Comparison of ENCODE assay signal across 39 cellular contexts in genomic region chr1:173377266-173377665, GRCh38.
"Had no signal": no experiment of that assay in that cellular context is flagged by ENCODE, and none has a peak within 500 bp of the region (broad histone marks: within the 10 kb centered on the region; RNA-seq: fewer than 3 reads in every experiment).

No MANE protein-coding gene starts in this region.

- H3K4me3 Mint-ChIP-seq: activated naive CD4-positive, alpha-beta T cell treated with anti-CD3 and anti-CD28 coated beads for 36 hours; activated naive CD4-positive, alpha-beta T cell treated with anti-CD3 and anti-CD28 coated beads, Interleukin-2, amount 10 ng/mL, durations not matched to agents 7 days and 5 days; activated naive CD4-positive, alpha-beta T cell treated with anti-CD3 and anti-CD28 coated beads, Interleukin-2, amount 50 U/mL, for 24 hours; activated naive CD8-positive, alpha-beta T cell; activated naive CD8-positive, alpha-beta T cell treated with anti-CD3 and anti-CD28 coated beads for 36 hours; activated naive CD8-positive, alpha-beta T cell treated with anti-CD3 and anti-CD28 coated beads, Interleukin-2, amount 10 ng/mL, durations not matched to agents 7 days and 5 days; activated naive CD8-positive, alpha-beta T cell treated with anti-CD3 and anti-CD28 coated beads, Interleukin-2, amount 50 U/mL, for 24 hours; activated T-cell treated with anti-CD3 and anti-CD28 coated beads, Interleukin-2, amount 50 U/mL, for 24 hours; activated T-cell treated with anti-CD3 and anti-CD28 coated beads, Interleukin-2, amount 50 U/mL, for 4 hours; activated T-cell treated with anti-CD3 and anti-CD28 coated beads, Interleukin-2, amount 50 U/mL, for 72 hours; activated T-helper 1 cell treated with anti-CD3 and anti-CD28 coated beads, Interleukin-12 subunit alpha, Interleukin-12 subunit beta, Interleukin-2, Interleukin-4 antibody, amounts not matched to agents 30 ng/mL and 10 ng/mL and 1 ng/mL, durations not matched to agents 14 hours and 24 hours and 36 hours; activated T-helper 17 cell treated with anti-CD3 and anti-CD28 coated beads, Interleukin-2, amount 50 U/mL, for 72 hours; brain; central memory CD8-positive, alpha-beta T cell had no signal

- H3K27me3 Mint-ChIP-seq: activated naive CD4-positive, alpha-beta T cell treated with anti-CD3 and anti-CD28 coated beads, Interleukin-2, amount 10 ng/mL, durations not matched to agents 7 days and 5 days; activated naive CD4-positive, alpha-beta T cell treated with anti-CD3 and anti-CD28 coated beads, Interleukin-2, amount 50 U/mL, for 24 hours; activated naive CD8-positive, alpha-beta T cell; activated naive CD8-positive, alpha-beta T cell treated with anti-CD3 and anti-CD28 coated beads for 36 hours; activated naive CD8-positive, alpha-beta T cell treated with anti-CD3 and anti-CD28 coated beads, Interleukin-2, amount 10 ng/mL, durations not matched to agents 7 days and 5 days; activated naive CD8-positive, alpha-beta T cell treated with anti-CD3 and anti-CD28 coated beads, Interleukin-2, amount 50 U/mL, for 24 hours; activated T-cell treated with anti-CD3 and anti-CD28 coated beads, Interleukin-2, amount 50 U/mL, for 24 hours; activated T-helper 17 cell treated with anti-CD3 and anti-CD28 coated beads, Interleukin-2, amount 50 U/mL, for 72 hours; brain; central memory CD8-positive, alpha-beta T cell had no signal

- H3K4me1 ChIP-seq: adrenal gland, ascending aorta, body of pancreas, breast epithelium had no signal

- H3K36me3 ChIP-seq: adrenal gland, ascending aorta, brain microvascular endothelial cell, breast epithelium, cardiac muscle cell had no signal

- DNase-seq: activated effector memory CD4-positive, alpha-beta T cell treated with anti-CD3 and anti-CD28 coated beads, Interleukin-2, amount 50 U/mL, for 16 hours; activated effector memory CD4-positive, alpha-beta T cell treated with Interleukin-2 at 50 U/mL for 16 hours; activated gamma-delta T cell; activated gamma-delta T cell treated with Interleukin-2 at 50 U/mL for 16 hours; activated naive CD4-positive, alpha-beta T cell; activated naive CD4-positive, alpha-beta T cell treated with anti-CD3 and anti-CD28 coated beads for 36 hours; activated naive CD4-positive, alpha-beta T cell treated with anti-CD3 and anti-CD28 coated beads, Interleukin-2, amount 10 ng/mL, durations not matched to agents 7 days and 5 days; activated naive CD4-positive, alpha-beta T cell treated with anti-CD3 and anti-CD28 coated beads, Interleukin-2, amount 50 U/mL, for 16 hours; activated naive CD4-positive, alpha-beta T cell treated with Interleukin-2 at 50 U/mL for 16 hours; activated naive CD8-positive, alpha-beta T cell treated with anti-CD3 and anti-CD28 coated beads for 36 hours; activated naive CD8-positive, alpha-beta T cell treated with anti-CD3 and anti-CD28 coated beads, Interleukin-2, amount 10 ng/mL, durations not matched to agents 7 days and 5 days; activated naive CD8-positive, alpha-beta T cell treated with anti-CD3 and anti-CD28 coated beads, Interleukin-2, amount 50 U/mL, for 24 hours; activated T-cell treated with anti-CD3 and anti-CD28 coated beads for 4 hours; activated T-cell treated with anti-CD3 and anti-CD28 coated beads, Interleukin-2, amount 50 U/mL, for 1 hour; activated T-cell treated with anti-CD3 and anti-CD28 coated beads, Interleukin-2, amount 50 U/mL, for 24 hours; activated T-cell treated with anti-CD3 and anti-CD28 coated beads, Interleukin-2, amount 50 U/mL, for 4 hours; activated T-cell treated with anti-CD3 and anti-CD28 coated beads, Interleukin-2, amount 50 U/mL, for 48 hours; activated T-cell treated with anti-CD3 and anti-CD28 coated beads, Interleukin-2, amount 50 U/mL, for 72 hours; adrenal gland; amniotic stem cell; amygdala; anterior cingulate cortex; aorta; body of pancreas; brain microvascular endothelial cell; caudate nucleus; central memory CD4-positive, alpha-beta T cell; cerebellar nuclear complex had no signal

- H3K27ac ChIP-seq: adrenal gland, ascending aorta, body of pancreas, brain microvascular endothelial cell, breast epithelium, cardiac muscle cell had no signal

- H3K27me3 ChIP-seq: adrenal gland, ascending aorta, body of pancreas, brain microvascular endothelial cell, breast epithelium, cardiac muscle cell had no signal

- H3K36me3 Mint-ChIP-seq: activated naive CD4-positive, alpha-beta T cell treated with anti-CD3 and anti-CD28 coated beads, Interleukin-2, amount 10 ng/mL, durations not matched to agents 7 days and 5 days; activated naive CD8-positive, alpha-beta T cell treated with anti-CD3 and anti-CD28 coated beads, Interleukin-2, amount 10 ng/mL, durations not matched to agents 7 days and 5 days; brain had no signal

- H3K27ac Mint-ChIP-seq: activated naive CD4-positive, alpha-beta T cell treated with anti-CD3 and anti-CD28 coated beads for 36 hours; activated naive CD4-positive, alpha-beta T cell treated with anti-CD3 and anti-CD28 coated beads, Interleukin-2, amount 10 ng/mL, durations not matched to agents 7 days and 5 days; activated naive CD4-positive, alpha-beta T cell treated with anti-CD3 and anti-CD28 coated beads, Interleukin-2, amount 50 U/mL, for 24 hours; activated naive CD4-positive, alpha-beta T cell treated with anti-CD3 and anti-CD28 coated beads, Interleukin-2, amount 50 U/mL, for 72 hours; activated naive CD8-positive, alpha-beta T cell; activated naive CD8-positive, alpha-beta T cell treated with anti-CD3 and anti-CD28 coated beads for 36 hours; activated naive CD8-positive, alpha-beta T cell treated with anti-CD3 and anti-CD28 coated beads, Interleukin-2, amount 10 ng/mL, durations not matched to agents 7 days and 5 days; activated naive CD8-positive, alpha-beta T cell treated with anti-CD3 and anti-CD28 coated beads, Interleukin-2, amount 50 U/mL, for 24 hours; activated T-cell treated with anti-CD3 and anti-CD28 coated beads, Interleukin-2, amount 50 U/mL, for 24 hours; activated T-cell treated with anti-CD3 and anti-CD28 coated beads, Interleukin-2, amount 50 U/mL, for 72 hours; activated T-helper 1 cell treated with anti-CD3 and anti-CD28 coated beads, Interleukin-12 subunit alpha, Interleukin-12 subunit beta, Interleukin-2, Interleukin-4 antibody, amounts not matched to agents 30 ng/mL and 10 ng/mL and 1 ng/mL, durations not matched to agents 14 hours and 24 hours and 36 hours; activated T-helper 17 cell treated with anti-CD3 and anti-CD28 coated beads, Interleukin-2, amount 50 U/mL, for 72 hours; activated T-helper 2 cell treated with anti-CD3 and anti-CD28 coated beads, Interferon-gamma antibody, Interleukin-2, Interleukin-4, amounts not matched to agents 10 μg/mL and 5 μg/mL and 100 μg/mL, durations not matched to agents 14 hours and 24 hours and 36 hours; brain had no signal

- H3K4me1 Mint-ChIP-seq: activated naive CD4-positive, alpha-beta T cell treated with anti-CD3 and anti-CD28 coated beads, Interleukin-2, amount 10 ng/mL, durations not matched to agents 7 days and 5 days; activated naive CD4-positive, alpha-beta T cell treated with anti-CD3 and anti-CD28 coated beads, Interleukin-2, amount 50 U/mL, for 24 hours; activated T-helper 17 cell treated with anti-CD3 and anti-CD28 coated beads, Interleukin-2, amount 50 U/mL, for 72 hours; brain; central memory CD8-positive, alpha-beta T cell had no signal

- H3K4me3 ChIP-seq: adrenal gland, ascending aorta, body of pancreas, breast epithelium, cardiac muscle cell had no signal

- H3K9me3 ChIP-seq: adrenal gland, body of pancreas had no signal
